Comparison of ENCODE assay signal across 12 cellular contexts in the genomic region with DNA sequence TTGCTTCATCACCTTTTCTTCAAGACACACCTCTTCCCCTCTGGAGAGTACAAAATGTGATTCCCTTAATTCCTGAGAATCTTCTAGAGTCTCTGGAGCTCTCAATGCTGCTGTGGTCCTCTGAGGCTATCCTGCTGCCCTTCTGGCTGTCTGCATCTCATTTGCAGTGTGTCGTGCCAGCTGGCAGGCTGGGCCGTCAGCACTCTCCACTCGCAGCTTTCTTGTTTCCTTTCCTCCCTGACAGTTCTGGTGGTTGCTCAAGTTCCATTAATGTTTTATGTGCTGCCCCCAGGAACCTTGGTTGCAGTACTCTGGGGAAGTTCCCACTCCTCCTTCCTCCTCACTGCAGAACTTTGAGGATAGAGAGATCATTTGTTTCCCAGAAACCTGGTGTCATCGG.
DNase-seq lines count a peak whose midpoint lies in the region; ATAC-seq and TF ChIP-seq lines count a peak whose summit lies in the region.
"Had no signal": no experiment of that assay in that cellular context is flagged by ENCODE, and none has a peak within 500 bp of the region (broad histone marks: within the 10 kb centered on the region; RNA-seq: fewer than 3 reads in every experiment).

No MANE protein-coding gene starts in this region.

- H3K27me3 ChIP-seq in left ventricle myocardium inferior (ENCODE audit: low read depth) (no peaks in the 10 kb centered on the region), spleen (replicated peaks in 1 of 7) (no peaks in the 10 kb centered on the region), foreskin keratinocyte (peaks cover 68% of the 10 kb centered on the region)
- H3K27me3 ChIP-seq: BLaER1 treated with 17β-estradiol and CSF1 and Interleukin-3, amounts not matched to agents 10 nM and 100 nM had no signal

- peak; percentile 57 for DNase-seq in DMS 273 treated with DMSO at 0.1 percent for 48 hours (lab: John Stamatoyannopoulos, UW)
- peak; percentile 79 for DNase-seq in left ventricle myocardium inferior
- DNase-seq in posterior vena cava (ENCODE audit: low spot score), result peak; percentile 89
- no peak for DNase-seq in D341Med (ENCODE audit: low spot score)
- DNase-seq in spleen, result no peak
- no peak for DNase-seq in foreskin keratinocyte
- DNase-seq: activated T-cell treated with anti-CD3 and anti-CD28 coated beads, Interleukin-2, amount 50 U/mL, for 24 hours; NCI-H2029 treated with DMSO at 0.1 percent for 48 hours; stimulated activated CD4-positive, alpha-beta T cell treated with anti-CD3 and anti-CD28 coated beads, Interleukin-4, amount 100 ng/mL, for 1 hour had no signal

- H3K4me1 ChIP-seq in left ventricle myocardium inferior (peaks cover 38% of the 10 kb centered on the region), spleen (peaks cover 0 to 40% (median 6%) of the 10 kb centered on the region in 6 donors), foreskin keratinocyte (no peaks in the 10 kb centered on the region)

- 40 to 54% (median 49%) methylated on average over 4 of the region's 4 CpGs for WGBS in spleen, 5 donors

- intact Hi-C loops in left ventricle myocardium inferior (cut with micrococcal nuclease) (no loop called here), posterior vena cava (cut with DNase I) (no loop called here), spleen (cut with DNase I; ENCODE audit: low total_unique reads) (no loop called here)

- H3K27ac ChIP-seq in VCaP (peak overlapping the region; percentile 74), left ventricle myocardium inferior (replicated peaks) (peak overlapping the region; percentile 14), spleen (peak overlapping the region in 4 of 8 donors; percentile 10 to 60 (median 40)), foreskin keratinocyte (no peak overlapping the region)
- H3K27ac ChIP-seq: BLaER1 treated with 17β-estradiol and CSF1 and Interleukin-3, amounts not matched to agents 10 nM and 100 nM had no signal

- no peak for TF ChIP-seq POLR2A in spleen (IDR thresholded peaks at IDR 0.05)

- no peaks in the 10 kb centered on the region for H3K36me3 ChIP-seq in left ventricle myocardium inferior
- no peaks in the 10 kb centered on the region for H3K36me3 ChIP-seq in spleen
- H3K36me3 ChIP-seq: BLaER1 treated with 17β-estradiol and CSF1 and Interleukin-3, amounts not matched to agents 10 nM and 100 nM had no signal

- H3K9me3 ChIP-seq in left ventricle myocardium inferior (replicated peaks) (no peaks in the 10 kb centered on the region), spleen (no peaks in the 10 kb centered on the region)
- H3K9me3 ChIP-seq: BLaER1 treated with 17β-estradiol and CSF1 and Interleukin-3, amounts not matched to agents 10 nM and 100 nM had no signal

- H3K4me3 ChIP-seq in left ventricle myocardium inferior (no peak overlapping the region), spleen (no peak overlapping the region)
- H3K4me3 ChIP-seq: BLaER1 treated with 17β-estradiol and CSF1 and Interleukin-3, amounts not matched to agents 10 nM and 100 nM had no signal

- no peak for ATAC-seq in GM21786 (IDR thresholded peaks at IDR 0.05; ENCODE audit: unreplicated experiment)
- no peak for ATAC-seq in foreskin keratinocyte

- TF ChIP-seq CTCF in VCaP (conservative IDR thresholded peaks at IDR 0.05), result no peak
- no peak for TF ChIP-seq CTCF in left ventricle myocardium inferior (IDR thresholded peaks at IDR 0.05; ENCODE audit: borderline replicate concordance)
- no peak for TF ChIP-seq CTCF in spleen (IDR thresholded peaks at IDR 0.05 in 8 of 11, conservative IDR thresholded peaks at IDR 0.05 in 3 of 11)
- no peak for TF ChIP-seq CTCF in foreskin keratinocyte (conservative IDR thresholded peaks at IDR 0.05)

Comparison
In these comparisons a context has a peak if more than half of its experiments do, and no peak if none do; other contexts are left out.
1. DNase-seq: peak in DMS 273 treated with DMSO at 0.1 percent for 48 hours (single experiment), left ventricle myocardium inferior (single experiment) and posterior vena cava (single experiment); none in D341Med (single experiment), spleen (single experiment) and foreskin keratinocyte (0 of 2).